Comparison of ENCODE assay signal across 11 cellular contexts in genomic region chr9:33082538-33083326, GRCh38. TPM values are rescaled to one million over a fixed set of nuclear protein-coding genes. Genes with fewer than 3 reads are reported as not detected.
A peak's percentile ranks its signal among the peaks of the same experiment; 100 is the strongest.
DNase-seq lines count a peak whose midpoint lies in the region; ATAC-seq and TF ChIP-seq lines count a peak whose summit lies in the region.
"Had no signal": no experiment of that assay in that cellular context is flagged by ENCODE, and none has a peak within 500 bp of the region (broad histone marks: within the 10 kb centered on the region; RNA-seq: fewer than 3 reads in every experiment).

No MANE protein-coding gene starts in this region.

- H3K4me1 ChIP-seq in right atrium auricular region (peaks cover 0 to 12% of the 10 kb centered on the region in 2 donors), upper lobe of left lung (peaks cover 9 to 26% (median 15%) of the 10 kb centered on the region in 4 donors)

- H3K9me3 Mint-ChIP-seq in activated CD8-positive, alpha-beta T cell treated with anti-CD3 and anti-CD28 coated beads, Interleukin-2, amount 10 ng/mL, durations not matched to agents 7 days and 5 days (ENCODE audit: insufficient read depth) = no peaks in the 10 kb centered on the region

- H3K27ac Mint-ChIP-seq in activated CD8-positive, alpha-beta T cell treated with anti-CD3 and anti-CD28 coated beads, Interleukin-2, amount 10 ng/mL, durations not matched to agents 7 days and 5 days = peak overlapping the region; percentile 56

- WGBS in upper lobe of left lung, 2 donors = 43 to 57% methylated on average over 8 of the region's 8 CpGs

- CTCF ChIA-PET in activated CD8-positive, alpha-beta T cell treated with anti-CD3 and anti-CD28 coated beads, Interleukin-2, amount 10 ng/mL, durations not matched to agents 7 days and 5 days (lab: Charles Lee) = interaction anchor here (0.7 to 2.8 kb wide), 6 partner anchors 38 to 143 kb away, joined by 3 to 39 read pairs (median 4); partner anchors contain the start of gene B4GALT1

- H3K4me3 ChIP-seq in right atrium auricular region = no peak overlapping the region
- H3K4me3 ChIP-seq in upper lobe of left lung = no peak overlapping the region

- POLR2A ChIA-PET in activated CD8-positive, alpha-beta T cell treated with anti-CD3 and anti-CD28 coated beads, Interleukin-2, amount 10 ng/mL, durations not matched to agents 7 days and 5 days (lab: Charles Lee) = interaction anchor here (0.7 to 1.1 kb wide), 2 partner anchors 85 to 143 kb away, joined by 3 read pairs; partner anchors contain the start of gene B4GALT1

- H3K4me3 Mint-ChIP-seq in activated CD8-positive, alpha-beta T cell treated with anti-CD3 and anti-CD28 coated beads, Interleukin-2, amount 10 ng/mL, durations not matched to agents 7 days and 5 days = peak overlapping the region; percentile 32

- H3K36me3 ChIP-seq in right atrium auricular region (no peaks in the 10 kb centered on the region), upper lobe of left lung (no peaks in the 10 kb centered on the region)
- H3K36me3 ChIP-seq: BE2C had no signal

- TF ChIP-seq CTCF in right atrium auricular region (IDR thresholded peaks at IDR 0.05) (no peak), upper lobe of left lung (IDR thresholded peaks at IDR 0.05) (no peak)

- peak; percentile 32 for ATAC-seq in Right ventricle myocardium superior (ENCODE audit: poor library complexity)
- peak; percentile 21 for ATAC-seq in activated CD8-positive, alpha-beta T cell treated with anti-CD3 and anti-CD28 coated beads, Interleukin-2, amount 10 ng/mL, durations not matched to agents 7 days and 5 days
- ATAC-seq in left lobe of liver = peak; percentile 79
- ATAC-seq in upper lobe of left lung (ENCODE audit: low FRiP score in 2 of 2) = peak; percentile 9 to 57
- no peak for ATAC-seq in GM21737 (IDR thresholded peaks at IDR 0.05; ENCODE audit: unreplicated experiment)
- ATAC-seq: PC-3 had no signal

- H3K27me3 ChIP-seq in right atrium auricular region (no peaks in the 10 kb centered on the region), upper lobe of left lung (no peaks in the 10 kb centered on the region)
- H3K27me3 ChIP-seq: BE2C had no signal

- no peaks in the 10 kb centered on the region for H3K36me3 Mint-ChIP-seq in activated CD8-positive, alpha-beta T cell treated with anti-CD3 and anti-CD28 coated beads, Interleukin-2, amount 10 ng/mL, durations not matched to agents 7 days and 5 days (ENCODE audit: low read depth)

- no peak for TF ChIP-seq EP300 in upper lobe of left lung (IDR thresholded peaks at IDR 0.05)

- intact Hi-C loops in Right ventricle myocardium superior (cut with DNase I) = no loop called here
- intact Hi-C loops in posterior cingulate gyrus (cut with DNase I) = loop anchor here (5.0 kb wide), 1 partner anchor 85 kb away; the partner anchor contains the start of gene B4GALT1

- peaks cover 4% of the 10 kb centered on the region for H3K4me1 Mint-ChIP-seq in activated CD8-positive, alpha-beta T cell treated with anti-CD3 and anti-CD28 coated beads, Interleukin-2, amount 10 ng/mL, durations not matched to agents 7 days and 5 days (ENCODE audit: low read depth)

- no peaks in the 10 kb centered on the region for H3K27me3 Mint-ChIP-seq in activated CD8-positive, alpha-beta T cell treated with anti-CD3 and anti-CD28 coated beads, Interleukin-2, amount 10 ng/mL, durations not matched to agents 7 days and 5 days (ENCODE audit: low read depth)

- no peak for TF ChIP-seq POLR2A in upper lobe of left lung (IDR thresholded peaks at IDR 0.05)

- H3K9me3 ChIP-seq in right atrium auricular region = no peaks in the 10 kb centered on the region
- no peaks in the 10 kb centered on the region for H3K9me3 ChIP-seq in upper lobe of left lung
- H3K9me3 ChIP-seq: BE2C had no signal

- H3K27ac ChIP-seq in right atrium auricular region (no peak overlapping the region), upper lobe of left lung (peak overlapping the region in 2 of 4 donors; percentile 31 to 32)

- DNase-seq in Right ventricle myocardium superior (no peak), right atrium auricular region (ENCODE audit: low spot score) (no peak), left lobe of liver (ENCODE audit: low spot score) (peak; percentile 64), upper lobe of left lung (no peak), posterior cingulate gyrus (no peak), activated gamma-delta T cell treated with Interleukin-2 at 50 U/mL for 16 hours (no peak)
- DNase-seq in activated CD8-positive, alpha-beta T cell treated with anti-CD3 and anti-CD28 coated beads, Interleukin-2, amount 10 ng/mL, durations not matched to agents 7 days and 5 days = no peak
- DNase-seq: BE2C; effector CD4-positive, alpha-beta T cell; PC-3 had no signal

RNA-seq across cellular contexts. Expression of gene SMU1, which starts 6.3 kb away (rescaled TPM):
- 14.6 TPM for total RNA-seq in Right ventricle myocardium superior
- total RNA-seq in right atrium auricular region = 10 to 100 TPM; 11.4 to 12.2 TPM
- 10 to 100 TPM; 21.7 to 22.6 TPM for total RNA-seq in activated CD8-positive, alpha-beta T cell treated with anti-CD3 and anti-CD28 coated beads, Interleukin-2, amount 10 ng/mL, durations not matched to agents 7 days and 5 days
- total RNA-seq in left lobe of liver = 7.0 TPM
- 10 to 100 TPM in 4 of 6 donors, 1 to 10 TPM in 2; 7.9 to 19.8 (median 17.2) TPM for total RNA-seq in upper lobe of left lung

RNA-seq across cellular contexts. Expression of gene DNAJA1, which starts 57.7 kb away (rescaled TPM):
- 74.5 TPM for total RNA-seq in Right ventricle myocardium superior
- 10 to 100 TPM; 64.4 to 74.9 TPM for total RNA-seq in right atrium auricular region
- 100 to 1,000 TPM; 158 to 159 TPM for total RNA-seq in activated CD8-positive, alpha-beta T cell treated with anti-CD3 and anti-CD28 coated beads, Interleukin-2, amount 10 ng/mL, durations not matched to agents 7 days and 5 days
- total RNA-seq in left lobe of liver = 56.8 TPM
- total RNA-seq in upper lobe of left lung = 100 to 1,000 TPM in 3 of 6 donors, 10 to 100 TPM in 3; 35.6 to 141 (median 94.0) TPM
